8 cellular contexts compared by ENCODE assay signal in the genomic region with DNA sequence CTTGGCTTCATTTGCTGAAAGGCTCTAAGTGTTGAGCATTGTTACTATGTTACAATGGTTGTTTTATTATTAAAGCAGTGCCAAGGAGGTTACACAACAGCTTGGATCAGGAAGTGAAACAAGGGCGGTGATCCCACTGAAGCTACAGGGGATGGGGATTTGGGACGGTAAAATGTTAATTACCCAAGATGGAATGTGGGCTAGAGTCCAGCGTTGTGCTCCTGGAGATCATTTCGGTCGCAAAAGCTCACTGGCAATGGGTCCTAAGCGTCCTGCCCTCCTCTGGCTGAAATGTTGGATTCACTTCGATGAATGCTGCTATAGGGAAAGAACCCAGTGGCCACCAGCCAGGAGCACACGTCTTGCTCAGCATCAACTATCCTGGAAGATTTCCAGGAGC. TPM values are rescaled to one million over a fixed set of nuclear protein-coding genes. Genes with fewer than 3 reads are reported as not detected.
A peak's percentile ranks its signal among the peaks of the same experiment; 100 is the strongest.
DNase-seq lines count a peak whose midpoint lies in the region; ATAC-seq and TF ChIP-seq lines count a peak whose summit lies in the region.

No MANE protein-coding gene starts in this region.

- H3K27ac ChIP-seq in left lung (peak overlapping the region; percentile 90 to 96), thyroid gland (peak overlapping the region; percentile 76 to 96 (median 91))

- peaks cover 10% of the 10 kb centered on the region for H3K36me3 Mint-ChIP-seq in activated T-cell treated with anti-CD3 and anti-CD28 coated beads, Interleukin-2, amount 50 U/mL, for 24 hours (ENCODE audit: low read depth)
- H3K36me3 Mint-ChIP-seq in activated T-helper 17 cell treated with anti-CD3 and anti-CD28 coated beads, Interleukin-2, amount 50 U/mL, for 72 hours (ENCODE audit: low read depth) = peaks cover 14% of the 10 kb centered on the region

- H3K4me1 Mint-ChIP-seq in activated T-cell treated with anti-CD3 and anti-CD28 coated beads, Interleukin-2, amount 50 U/mL, for 24 hours (ENCODE audit: low read depth) = peaks cover 23% of the 10 kb centered on the region
- peaks cover 9% of the 10 kb centered on the region for H3K4me1 Mint-ChIP-seq in activated T-helper 17 cell treated with anti-CD3 and anti-CD28 coated beads, Interleukin-2, amount 50 U/mL, for 72 hours

- TF ChIP-seq CTCF in left lung (IDR thresholded peaks at IDR 0.05) (no peak), thyroid gland (IDR thresholded peaks at IDR 0.05) (peak in 1 of 6 experiments; percentile 16)

- WGBS in thyroid gland, 2 donors = 9 to 32% methylated on average over 8 of the region's 8 CpGs

- peaks cover 12% of the 10 kb centered on the region for H3K27me3 Mint-ChIP-seq in activated T-cell treated with anti-CD3 and anti-CD28 coated beads, Interleukin-2, amount 50 U/mL, for 24 hours
- peaks cover 7% of the 10 kb centered on the region for H3K27me3 Mint-ChIP-seq in activated T-helper 17 cell treated with anti-CD3 and anti-CD28 coated beads, Interleukin-2, amount 50 U/mL, for 72 hours

- H3K27ac Mint-ChIP-seq in activated T-cell treated with anti-CD3 and anti-CD28 coated beads, Interleukin-2, amount 50 U/mL, for 24 hours = peak overlapping the region; percentile 100
- peak overlapping the region; percentile 99 for H3K27ac Mint-ChIP-seq in activated T-helper 17 cell treated with anti-CD3 and anti-CD28 coated beads, Interleukin-2, amount 50 U/mL, for 72 hours

- peak in 1 of 2 donors; percentile 6 for TF ChIP-seq POLR2A in thyroid gland (IDR thresholded peaks at IDR 0.05)

- intact Hi-C loops in left lung (cut with DNase I) (loop anchor here (5.0 to 10.0 kb wide), 2 partner anchors 292 to 304 kb away; a partner anchor contains a TSS), thyroid gland (cut with DNase I) (loop anchor here (5.0 kb wide), 1 partner anchor 134 kb away; a partner anchor contains a TSS)

- DNase-seq in activated T-cell treated with anti-CD3 and anti-CD28 coated beads, Interleukin-2, amount 50 U/mL, for 24 hours = peak; percentile 20
- DNase-seq in activated T-cell treated with anti-CD3 and anti-CD28 coated beads, Interleukin-2, amount 50 U/mL, for 48 hours = no peak
- DNase-seq in left lung = no peak
- peak; percentile 59 to 81 for DNase-seq in thyroid gland
- no peak for DNase-seq in NCI-H2171 (lab: John Stamatoyannopoulos, UW)
- DNase-seq in SHP77 treated with DMSO at 0.1 percent for 48 hours (lab: John Stamatoyannopoulos, UW) = no peak
- DNase-seq in AG08395 (ENCODE audit: low spot score) = no peak

- no peaks in the 10 kb centered on the region for H3K9me3 Mint-ChIP-seq in activated T-cell treated with anti-CD3 and anti-CD28 coated beads, Interleukin-2, amount 50 U/mL, for 24 hours
- no peaks in the 10 kb centered on the region for H3K9me3 Mint-ChIP-seq in activated T-helper 17 cell treated with anti-CD3 and anti-CD28 coated beads, Interleukin-2, amount 50 U/mL, for 72 hours

- ATAC-seq in activated T-helper 17 cell treated with anti-CD3 and anti-CD28 coated beads, Interleukin-2, amount 50 U/mL, for 72 hours (replicated peaks) = no peak
- ATAC-seq in left lung = no peak

- no peaks in the 10 kb centered on the region for H3K36me3 ChIP-seq in left lung
- H3K36me3 ChIP-seq in thyroid gland = no peaks in the 10 kb centered on the region

- no peak overlapping the region for H3K4me3 Mint-ChIP-seq in activated T-cell treated with anti-CD3 and anti-CD28 coated beads, Interleukin-2, amount 50 U/mL, for 24 hours
- peak overlapping the region; percentile 88 for H3K4me3 Mint-ChIP-seq in activated T-helper 17 cell treated with anti-CD3 and anti-CD28 coated beads, Interleukin-2, amount 50 U/mL, for 72 hours

- H3K9me3 ChIP-seq in left lung (no peaks in the 10 kb centered on the region), thyroid gland (no peaks in the 10 kb centered on the region)

- peaks cover 10 to 17% of the 10 kb centered on the region in 2 donors for H3K4me1 ChIP-seq in left lung
- H3K4me1 ChIP-seq in thyroid gland = peaks cover 43 to 49% of the 10 kb centered on the region in 2 donors

- H3K27me3 ChIP-seq in left lung = peaks cover 0 to 18% of the 10 kb centered on the region in 2 donors
- H3K27me3 ChIP-seq in thyroid gland = no peaks in the 10 kb centered on the region

- peak overlapping the region in 1 of 2 donors; percentile 73 for H3K4me3 ChIP-seq in left lung
- H3K4me3 ChIP-seq in thyroid gland (replicated peaks in 1 of 3) = no peak overlapping the region

RNA-seq across cellular contexts. Expression of a gene that starts 48.3 kb away (rescaled TPM):
- 1 to 10 TPM in 1 of 2 donors, under 1 TPM in 1; 0.37 to 1.3 TPM for total RNA-seq in activated T-helper 17 cell treated with anti-CD3 and anti-CD28 coated beads, Interleukin-2, amount 50 U/mL, for 72 hours
- under 1 TPM; 0.64 to 0.73 TPM for total RNA-seq in left lung
- 10 to 100 TPM; 19.2 to 35.6 (median 26.1) TPM for total RNA-seq in thyroid gland

Comparison
In these comparisons a context has a peak if more than half of its experiments do, and no peak if none do; other contexts are left out.
1. DNase-seq: peak in activated T-cell treated with anti-CD3 and anti-CD28 coated beads, Interleukin-2, amount 50 U/mL, for 24 hours (single experiment) and thyroid gland (2 of 2); none in activated T-cell treated with anti-CD3 and anti-CD28 coated beads, Interleukin-2, amount 50 U/mL, for 48 hours (0 of 2), left lung (0 of 2), NCI-H2171 (single experiment), SHP77 treated with DMSO at 0.1 percent for 48 hours (single experiment) and AG08395 (single experiment).
2. RNA of a gene that starts 48.3 kb away (total RNA-seq): 19.2 to 35.6 TPM in thyroid gland; 0.37 to 1.3 TPM in activated T-helper 17 cell treated with anti-CD3 and anti-CD28 coated beads, Interleukin-2, amount 50 U/mL, for 72 hours and 0.64 to 0.73 TPM in left lung; every median in the first group is over 4 times any median in the second.